8 cellular contexts compared by ENCODE assay signal in the genomic region with DNA sequence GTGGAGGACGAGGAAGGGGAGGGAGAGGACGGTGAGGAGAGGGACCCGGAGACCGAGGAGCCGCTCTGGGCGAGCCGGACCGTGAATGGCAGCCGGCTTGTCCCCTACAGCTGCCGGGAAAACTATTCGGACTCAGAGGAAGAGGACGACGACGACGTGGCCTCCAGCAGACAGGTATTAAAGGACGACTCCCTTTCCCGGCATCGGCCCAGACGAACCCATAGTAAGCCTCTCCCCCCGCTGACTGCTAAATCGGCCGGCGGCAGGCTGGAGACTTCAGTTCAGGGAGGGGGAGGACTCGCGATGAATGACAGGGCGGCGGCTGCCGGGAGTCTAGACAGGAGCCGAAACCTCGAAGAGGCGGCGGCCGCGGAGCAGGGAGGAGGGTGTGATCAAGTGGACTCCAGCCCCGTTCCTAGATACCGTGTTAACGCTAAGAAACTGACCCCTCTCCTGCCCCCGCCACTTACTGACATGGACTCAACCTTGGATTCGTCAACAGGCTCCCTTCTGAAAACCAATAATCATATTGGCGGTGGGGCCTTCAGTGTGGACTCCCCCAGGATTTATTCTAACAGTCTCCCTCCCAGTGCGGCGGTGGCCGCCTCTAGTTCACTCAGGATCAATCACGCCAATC. TPM values are rescaled to one million over a fixed set of nuclear protein-coding genes. Genes with fewer than 3 reads are reported as not detected.
A peak's percentile ranks its signal among the peaks of the same experiment; 100 is the strongest.
DNase-seq lines count a peak whose midpoint lies in the region; ATAC-seq and TF ChIP-seq lines count a peak whose summit lies in the region.

No MANE protein-coding gene starts in this region.

- DNase-seq in AG04449 (ENCODE audit: low read depth, low spot score) (no peak), NCI-H82 treated with DMSO at 0.1 percent for 48 hours (lab: John Stamatoyannopoulos, UW; ENCODE audit: unreplicated experiment) (peak; percentile 55), activated T-cell treated with anti-CD3 and anti-CD28 coated beads for 48 hours (ENCODE audit: low read depth) (peak; percentile 59), esophagus muscularis mucosa (ENCODE audit: extremely low spot score) (peak; percentile 92), naive B cell (peak; percentile 57)
- DNase-seq in stimulated activated naive B cell treated with anti-CD40 and anti-IgM and Interleukin-4, amounts not matched to agents 10 μg/mL and 1 μg/mL and 100 μg/mL, for 72 hours = peak; percentile 34

- peaks cover 0 to 16% (median 0%) of the 10 kb centered on the region in 4 donors for H3K27me3 ChIP-seq in esophagus muscularis mucosa

- 2% methylated on average over 23 of the region's 44 CpGs for WGBS in esophagus muscularis mucosa

- H3K4me1 ChIP-seq in esophagus muscularis mucosa = peaks cover 44 to 56% (median 50%) of the 10 kb centered on the region in 4 donors

- no peak for TF ChIP-seq POLR2A in esophagus muscularis mucosa (IDR thresholded peaks at IDR 0.05; ENCODE audit: low read depth)

- peak; percentile 47 for ATAC-seq in GM18867 (IDR thresholded peaks at IDR 0.05; ENCODE audit: unreplicated experiment)
- ATAC-seq in HG03097 (IDR thresholded peaks at IDR 0.05; ENCODE audit: low FRiP score, unreplicated experiment) = peak; percentile 30
- ATAC-seq in naive B cell (ENCODE audit: low read depth in 2 of 2) = peak; percentile 23 to 31
- ATAC-seq in stimulated activated naive B cell treated with anti-CD40 and anti-IgM and Interleukin-4, amounts not matched to agents 10 μg/mL and 1 μg/mL and 100 μg/mL, for 72 hours (replicated peaks) = peak; percentile 56 to 61

- peaks cover 0 to 4% (median 0%) of the 10 kb centered on the region in 3 donors for H3K27me3 Mint-ChIP-seq in naive B cell
- peaks cover 3 to 5% of the 10 kb centered on the region in 2 donors for H3K27me3 Mint-ChIP-seq in stimulated activated naive B cell treated with anti-CD40 and anti-IgM and Interleukin-4, amounts not matched to agents 10 μg/mL and 1 μg/mL and 100 μg/mL, for 72 hours

- peak overlapping the region; percentile 92 to 95 (median 94) for H3K27ac ChIP-seq in esophagus muscularis mucosa (replicated peaks in 1 of 4)

- peaks cover 0 to 2% (median 0%) of the 10 kb centered on the region in 4 donors for H3K36me3 ChIP-seq in esophagus muscularis mucosa

- peak overlapping the region; percentile 94 to 100 (median 97) for H3K4me3 Mint-ChIP-seq in naive B cell
- peak overlapping the region; percentile 94 to 96 for H3K4me3 Mint-ChIP-seq in stimulated activated naive B cell treated with anti-CD40 and anti-IgM and Interleukin-4, amounts not matched to agents 10 μg/mL and 1 μg/mL and 100 μg/mL, for 72 hours

- intact Hi-C loops in esophagus muscularis mucosa (cut with DNase I) = no loop called here

- H3K36me3 Mint-ChIP-seq in naive B cell = no peaks in the 10 kb centered on the region
- H3K36me3 Mint-ChIP-seq in stimulated activated naive B cell treated with anti-CD40 and anti-IgM and Interleukin-4, amounts not matched to agents 10 μg/mL and 1 μg/mL and 100 μg/mL, for 72 hours = peaks cover 2 to 4% of the 10 kb centered on the region in 2 donors

- H3K4me1 Mint-ChIP-seq in naive B cell = peaks cover 24 to 35% (median 25%) of the 10 kb centered on the region in 3 donors
- H3K4me1 Mint-ChIP-seq in stimulated activated naive B cell treated with anti-CD40 and anti-IgM and Interleukin-4, amounts not matched to agents 10 μg/mL and 1 μg/mL and 100 μg/mL, for 72 hours = peaks cover 9 to 26% of the 10 kb centered on the region in 2 donors

- peak overlapping the region; percentile 84 to 99 (median 97) for H3K27ac Mint-ChIP-seq in naive B cell
- H3K27ac Mint-ChIP-seq in stimulated activated naive B cell treated with anti-CD40 and anti-IgM and Interleukin-4, amounts not matched to agents 10 μg/mL and 1 μg/mL and 100 μg/mL, for 72 hours = peak overlapping the region; percentile 91

- H3K9me3 Mint-ChIP-seq in naive B cell = no peaks in the 10 kb centered on the region
- H3K9me3 Mint-ChIP-seq in stimulated activated naive B cell treated with anti-CD40 and anti-IgM and Interleukin-4, amounts not matched to agents 10 μg/mL and 1 μg/mL and 100 μg/mL, for 72 hours = no peaks in the 10 kb centered on the region

- H3K9me3 ChIP-seq in esophagus muscularis mucosa = no peaks in the 10 kb centered on the region

- TF ChIP-seq CTCF in AG04449 (IDR thresholded peaks at IDR 0.05; ENCODE audit: insufficient read depth, low read length, missing control alignments) (no peak), esophagus muscularis mucosa (IDR thresholded peaks at IDR 0.05) (no peak)

- TF ChIP-seq EP300 in esophagus muscularis mucosa (IDR thresholded peaks at IDR 0.05) = no peak

- peak overlapping the region; percentile 89 for H3K4me3 ChIP-seq in AG04449 (ENCODE audit: low read depth, low read length)
- H3K4me3 ChIP-seq in esophagus muscularis mucosa = peak overlapping the region; percentile 77 to 98 (median 86)

- POLR2A ChIA-PET in AG04449 (lab: Yijun Ruan, JAX) = interaction anchor here (0.6 to 1.6 kb wide), 3 partner anchors 24 to 559 kb away, joined by 3 to 6 read pairs (median 3); no protein-coding TSS in a partner anchor

- CTCF ChIA-PET in AG04449 (lab: Yijun Ruan, JAX) = interaction anchor here (1.0 to 1.9 kb wide), 3 partner anchors 10 to 279 kb away, joined by 3 to 6 read pairs (median 3); no protein-coding TSS in a partner anchor

RNA-seq across cellular contexts. Expression of a gene that starts 1.0 kb away (rescaled TPM):
- 10 to 100 TPM; 26.6 to 39.0 (median 29.3) TPM for total RNA-seq in esophagus muscularis mucosa
- 10 to 100 TPM; 23.1 to 53.9 (median 41.2) TPM for polyA plus RNA-seq in naive B cell (ENCODE audit: low read depth in 6 of 6)

RNA-seq across cellular contexts. Expression of a gene that starts 49.3 kb away (rescaled TPM):
- 1 to 10 TPM in 1 of 4 donors, under 1 TPM in 1, not detected in 2; 0.11 to 1.2 TPM for total RNA-seq in esophagus muscularis mucosa
- polyA plus RNA-seq in naive B cell (ENCODE audit: low read depth in 6 of 6) = not detected
